In genomic region chr20:51734876-51735499, GRCh38 we compare ENCODE assay signal across 27 cellular contexts. TPM values are rescaled to one million over a fixed set of nuclear protein-coding genes. Genes with fewer than 3 reads are reported as not detected.
DNase-seq lines count a peak whose midpoint lies in the region; ATAC-seq, FAIRE-seq and TF ChIP-seq lines count a peak whose summit lies in the region.
"Had no signal": no experiment of that assay in that cellular context is flagged by ENCODE, and none has a peak within 500 bp of the region (broad histone marks: within the 10 kb centered on the region; RNA-seq: fewer than 3 reads in every experiment).

No MANE protein-coding gene starts in this region.

- TF ChIP-seq CTCF in A549 (IDR thresholded peaks at IDR 0.05), result no peak
- no peak for TF ChIP-seq CTCF in tibial artery (IDR thresholded peaks at IDR 0.05)

- CTCF ChIA-PET in A549 (lab: Yijun Ruan, JAX), result interaction anchor here (0.6 to 1.5 kb wide), 3 partner anchors 29 to 65 kb away, joined by 3 to 4 read pairs (median 4); no protein-coding TSS in a partner anchor

- no peak overlapping the region for H3K4me2 ChIP-seq in A549
- H3K4me2 ChIP-seq: BLaER1 treated with 17β-estradiol and CSF1 and Interleukin-3, amounts not matched to agents 10 nM and 100 nM had no signal

- FAIRE-seq in A549 (lab: Jason Lieb, UNC) (peak; percentile 7), HTR-8/SVneo (lab: Jason Lieb, UNC) (peak; percentile 92)
- FAIRE-seq: A204.1 had no signal

- peaks cover 9% of the 10 kb centered on the region for H3K4me1 Mint-ChIP-seq in activated T-cell treated with anti-CD3 and anti-CD28 coated beads, Interleukin-2, amount 50 U/mL, for 24 hours (ENCODE audit: low read depth)

- no peak overlapping the region for H3K27ac Mint-ChIP-seq in activated T-cell treated with anti-CD3 and anti-CD28 coated beads, Interleukin-2, amount 50 U/mL, for 24 hours
- H3K27ac Mint-ChIP-seq: CD4-positive, alpha-beta memory T cell had no signal

- H3K9me3 ChIP-seq in A549 (no peaks in the 10 kb centered on the region), adipocyte (ENCODE audit: control insufficient read depth, low read length) (no peaks in the 10 kb centered on the region), mucosa of rectum (ENCODE audit: control insufficient read depth in 2 of 2, low read length in 2 of 2) (no peaks in the 10 kb centered on the region), tibial artery (no peaks in the 10 kb centered on the region)
- H3K9me3 ChIP-seq: BLaER1 treated with 17β-estradiol and CSF1 and Interleukin-3, amounts not matched to agents 10 nM and 100 nM; MG63 had no signal

- H3K36me3 ChIP-seq in adipocyte (ENCODE audit: control insufficient read depth, insufficient read depth, low read length, severe bottlenecking) (no peaks in the 10 kb centered on the region), mucosa of rectum (ENCODE audit: control insufficient read depth in 2 of 2, insufficient read depth in 2 of 2, low read length in 2 of 2) (no peaks in the 10 kb centered on the region), tibial artery (no peaks in the 10 kb centered on the region)
- H3K36me3 ChIP-seq: BLaER1 treated with 17β-estradiol and CSF1 and Interleukin-3, amounts not matched to agents 10 nM and 100 nM; MG63 had no signal

- H3K27me3 ChIP-seq in adipocyte (replicated peaks; ENCODE audit: control insufficient read depth, insufficient read depth, low read length), result no peaks in the 10 kb centered on the region
- H3K27me3 ChIP-seq in mucosa of rectum (ENCODE audit: control insufficient read depth in 2 of 2, insufficient read depth in 2 of 2, low read length in 2 of 2), result no peaks in the 10 kb centered on the region
- H3K27me3 ChIP-seq in tibial artery, result no peaks in the 10 kb centered on the region
- H3K27me3 ChIP-seq: BLaER1 treated with 17β-estradiol and CSF1 and Interleukin-3, amounts not matched to agents 10 nM and 100 nM; MG63 had no signal

- 52% methylated on average over 10 of the region's 11 CpGs for WGBS in A549 (ENCODE audit: missing lambda C conversion rate)

- peaks cover 4% of the 10 kb centered on the region for H3K27me3 Mint-ChIP-seq in activated T-cell treated with anti-CD3 and anti-CD28 coated beads, Interleukin-2, amount 50 U/mL, for 24 hours

- no peaks in the 10 kb centered on the region for H3K9me3 Mint-ChIP-seq in activated T-cell treated with anti-CD3 and anti-CD28 coated beads, Interleukin-2, amount 50 U/mL, for 24 hours
- H3K9me3 Mint-ChIP-seq: CD4-positive, alpha-beta memory T cell had no signal

- DNase-seq in A549 (ENCODE audit: low read depth in 1 of 2, low spot score in 1 of 2) (peak in 1 of 2 experiments; percentile 46), HTR-8/SVneo (ENCODE audit: insufficient read length, low spot score) (no peak), adipocyte (ENCODE audit: low read depth) (no peak), tibial artery (no peak), NCI-H526 (lab: John Stamatoyannopoulos, UW) (no peak)
- no peak for DNase-seq in activated T-cell treated with anti-CD3 and anti-CD28 coated beads, Interleukin-2, amount 50 U/mL, for 24 hours
- DNase-seq: AML-193; CD4-positive, alpha-beta memory T cell; COR-L47; DMS53; KG1; MG63; NCI-H1105 treated with DMSO at 0.1 percent for 48 hours; NCI-H1694 treated with DMSO at 0.1 percent for 48 hours; NCI-H2171 treated with DMSO at 0.1 percent for 48 hours; NCI-H345; NCI-H510A treated with DMSO at 0.1 percent for 48 hours; NCI-H774; NK-92 treated with Interleukin-12 subunit alpha and Interleukin-12 subunit beta, amount 100 ng/mL, for 24 hours; PC-3; T-helper 1 cell had no signal

- no peak for TF ChIP-seq EP300 in A549 (IDR thresholded peaks at IDR 0.05)

- POLR2A ChIA-PET in A549 (lab: Yijun Ruan, JAX), result no interaction called here

- H3K4me3 Mint-ChIP-seq in activated T-cell treated with anti-CD3 and anti-CD28 coated beads, Interleukin-2, amount 50 U/mL, for 24 hours, result no peak overlapping the region
- H3K4me3 Mint-ChIP-seq: CD4-positive, alpha-beta memory T cell had no signal

- ATAC-seq in A549 (peak in 1 of 2 experiments; percentile 66; a peak in 3 of 6 replicates), GM19455 (IDR thresholded peaks at IDR 0.05; ENCODE audit: unreplicated experiment) (no peak)
- ATAC-seq: HCT116, Right ventricle myocardium inferior had no signal

- H3K9ac ChIP-seq in adipocyte (ENCODE audit: low read length) (peak overlapping the region; percentile 10), mucosa of rectum (ENCODE audit: low read depth in 1 of 2, low read length in 2 of 2) (no peak overlapping the region)
- H3K9ac ChIP-seq: BLaER1 treated with 17β-estradiol and CSF1 and Interleukin-3, amounts not matched to agents 10 nM and 100 nM had no signal

- no peaks in the 10 kb centered on the region for H3K36me3 Mint-ChIP-seq in activated T-cell treated with anti-CD3 and anti-CD28 coated beads, Interleukin-2, amount 50 U/mL, for 24 hours (ENCODE audit: low read depth)
- H3K36me3 Mint-ChIP-seq: CD4-positive, alpha-beta memory T cell had no signal

- TF ChIP-seq RAD21 in A549 (conservative IDR thresholded peaks at IDR 0.05 in 1 of 2, IDR thresholded peaks at IDR 0.05 in 1 of 2), result no peak

- no peak for TF ChIP-seq POLR2A in A549 (IDR thresholded peaks at IDR 0.05; ENCODE audit: low read length)

- H3K27ac ChIP-seq in A549, result no peak overlapping the region
- peak overlapping the region; percentile 67 to 72 for H3K27ac ChIP-seq in mucosa of rectum (ENCODE audit: low read depth in 2 of 2, low read length in 2 of 2)
- no peak overlapping the region for H3K27ac ChIP-seq in tibial artery
- H3K27ac ChIP-seq: BLaER1 treated with 17β-estradiol and CSF1 and Interleukin-3, amounts not matched to agents 10 nM and 100 nM had no signal

- peaks cover 24% of the 10 kb centered on the region for H3K4me1 ChIP-seq in A549
- H3K4me1 ChIP-seq in adipocyte (ENCODE audit: control insufficient read depth, insufficient read depth, low read length), result peaks cover 39% of the 10 kb centered on the region
- peaks cover 9 to 20% of the 10 kb centered on the region in 2 donors for H3K4me1 ChIP-seq in mucosa of rectum (ENCODE audit: control insufficient read depth in 2 of 2, insufficient read depth in 2 of 2, low read length in 2 of 2)
- H3K4me1 ChIP-seq in tibial artery, result peaks cover 0 to 33% (median 18%) of the 10 kb centered on the region in 4 donors

- intact Hi-C loops in tibial artery (cut with DNase I; ENCODE audit: low total_unique reads), result no loop called here

- H3K4me3 ChIP-seq in A549 (no peak overlapping the region), adipocyte (ENCODE audit: low read length) (no peak overlapping the region), mucosa of rectum (ENCODE audit: low read length in 2 of 2) (peak overlapping the region in 1 of 2 donors; percentile 2), tibial artery (no peak overlapping the region)
- H3K4me3 ChIP-seq: BLaER1 treated with 17β-estradiol and CSF1 and Interleukin-3, amounts not matched to agents 10 nM and 100 nM; MG63 had no signal

TF ChIP-seq in A549, 52 proteins besides CTCF, POLR2A, EP300 and RAD21:
- TF ChIP-seq RFX5 (IDR thresholded peaks at IDR 0.05) (no peak), FOSB (CRISPR knock-in tag; IDR thresholded peaks at IDR 0.05) (no peak), TFCP2L1 (CRISPR knock-in tag; IDR thresholded peaks at IDR 0.05) (no peak), CEBPB (IDR thresholded peaks at IDR 0.05) (no peak), MAFK (IDR thresholded peaks at IDR 0.05; ENCODE audit: partially characterized antibody) (no peak), ZSCAN20 (CRISPR knock-in tag; IDR thresholded peaks at IDR 0.05) (no peak), EHF (CRISPR knock-in tag; IDR thresholded peaks at IDR 0.05) (no peak), RNF2 (IDR thresholded peaks at IDR 0.05; ENCODE audit: borderline replicate concordance, low read depth) (no peak), NPAS2 (CRISPR knock-in tag; IDR thresholded peaks at IDR 0.05; ENCODE audit: borderline replicate concordance) (no peak), PHF8 (IDR thresholded peaks at IDR 0.05; ENCODE audit: borderline replicate concordance, low read depth) (no peak), KDM1A (IDR thresholded peaks at IDR 0.05; ENCODE audit: low read depth) (no peak)

RNA-seq across cellular contexts. Expression of gene ATP9A, which starts 33.2 kb away (rescaled TPM):
- polyA plus RNA-seq in A549 (2011; rRNA removed), result 23.3 and 23.6 TPM in 2 replicates
- 5.5 and 7.0 TPM in 2 replicates for polyA plus RNA-seq in A549 (2012; cell fraction: cytosol; rRNA removed)
- 7.2 and 9.0 TPM in 2 replicates for polyA plus RNA-seq in A549 (2012; cell fraction: nucleus; rRNA removed)
- polyA plus RNA-seq in A549 (2017; fragmentation: RNase III; extraction: RNeasy Plus Mini Kit Qiagen cat#74134 plus additional on column Dnase treatment), result 8.5 to 10.2 TPM (median 9.9 TPM) in 3 replicates
- polyA minus RNA-seq in A549 (2011; rRNA and poly(A)+ RNA removed), result 61.2 and 62.6 TPM in 2 replicates

Comparison
In these comparisons a context has a peak if more than half of its experiments do, and no peak if none do; other contexts are left out.
1. H3K27ac ChIP-seq: peak in mucosa of rectum (2 of 2); none in A549 (0 of 2) and tibial artery (0 of 2).